ENCODE assay signal across 8 cellular contexts in the genomic region with DNA sequence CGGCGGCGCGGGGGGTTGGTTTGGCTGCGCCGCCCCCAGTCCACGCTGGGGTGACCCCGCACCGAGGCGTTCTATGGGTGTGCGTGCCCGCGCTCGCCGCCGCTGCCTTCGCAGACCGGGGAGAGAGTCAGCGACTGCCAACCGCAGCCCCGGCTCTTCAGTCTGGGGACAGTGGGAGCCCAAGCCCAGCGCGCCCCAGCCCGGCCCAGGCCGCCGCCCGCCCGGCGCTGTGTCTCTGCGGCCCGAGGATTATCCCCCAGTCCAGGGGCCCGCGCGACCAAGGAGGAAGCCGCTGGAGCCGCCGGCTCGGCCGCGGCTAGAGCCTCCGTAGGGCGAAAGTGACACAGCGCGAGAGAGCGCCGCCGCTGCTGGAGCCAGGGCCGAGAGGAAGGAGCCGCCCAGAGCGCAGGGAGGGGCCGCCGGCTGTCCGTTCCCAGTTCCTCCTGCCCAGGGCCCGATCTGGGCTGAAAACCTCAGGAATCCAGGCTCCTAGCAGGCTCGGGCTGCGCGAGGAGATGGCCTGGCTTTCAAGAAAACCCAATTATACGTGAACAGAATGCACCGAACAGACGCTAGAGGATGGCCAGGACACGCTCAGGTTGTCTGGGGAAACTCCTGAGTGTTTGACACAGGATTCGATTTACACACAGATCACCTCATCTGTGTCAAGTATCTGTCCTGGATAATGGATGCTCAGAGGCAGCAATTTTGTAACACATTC. TPM values are rescaled to one million over a fixed set of nuclear protein-coding genes. Genes with fewer than 3 reads are reported as not detected.
DNase-seq lines count a peak whose midpoint lies in the region; ATAC-seq and TF ChIP-seq lines count a peak whose summit lies in the region.

No MANE protein-coding gene starts in this region.

- H3K4me1 ChIP-seq in osteoblast (ENCODE audit: insufficient read depth, low read length): peaks cover 22% of the 10 kb centered on the region

- H3K9me3 ChIP-seq in osteoblast (ENCODE audit: low read depth, low read length): no peaks in the 10 kb centered on the region

- H4K20me1 ChIP-seq in osteoblast (ENCODE audit: insufficient read depth, low read length): peaks cover 53% of the 10 kb centered on the region

- H3K36me3 ChIP-seq in osteoblast (ENCODE audit: insufficient read depth, low read length): peaks cover 7% of the 10 kb centered on the region

- H3K4me3 ChIP-seq in osteoblast (ENCODE audit: insufficient read depth, low read length): peak overlapping the region; percentile 97

- DNase-seq in AG09319 (ENCODE audit: extremely low read depth, low read depth) (peak; percentile 44), RKO (ENCODE audit: low spot score) (peak; percentile 57), amniotic stem cell (lab: John Stamatoyannopoulos, UW) (peak; percentile 75), left cardiac atrium (peak; percentile 86), osteoblast (ENCODE audit: insufficient read length, low spot score, missing footprints) (peak; percentile 95), T-helper 9 cell (no peak)

- peak overlapping the region; percentile 57 for H2AFZ ChIP-seq in osteoblast (ENCODE audit: low read length)

- H3K4me2 ChIP-seq in osteoblast (ENCODE audit: insufficient read depth, low read length): peak overlapping the region; percentile 92

- ATAC-seq in GM18511 (IDR thresholded peaks at IDR 0.05; ENCODE audit: unreplicated experiment): peak; percentile 44
- ATAC-seq in HG03460 (IDR thresholded peaks at IDR 0.05; ENCODE audit: unreplicated experiment): peak; percentile 40
- peak; percentile 67 to 77 for ATAC-seq in left cardiac atrium

- TF ChIP-seq CTCF in AG09319 (IDR thresholded peaks at IDR 0.05; ENCODE audit: low read depth, low read length) (no peak; the same call in 1 of the 2 replicates), osteoblast (IDR thresholded peaks at IDR 0.05; ENCODE audit: extremely low read depth, low read depth, low read length) (no peak)

- H3K27me3 ChIP-seq in osteoblast (ENCODE audit: insufficient read depth, low read length): no peaks in the 10 kb centered on the region

- peak overlapping the region; percentile 81 for H3K27ac ChIP-seq in osteoblast (ENCODE audit: low read depth, low read length)

- intact Hi-C loops in left cardiac atrium (cut with DNase I): loop anchor here (5.0 to 10.0 kb wide), 3 partner anchors 61 to 124 kb away; no protein-coding TSS in a partner anchor

- H3K79me2 ChIP-seq in osteoblast (ENCODE audit: insufficient read depth, low read length): peaks cover 66% of the 10 kb centered on the region

RNA-seq across cellular contexts. Expression of a gene that starts 2.4 kb away (rescaled TPM):
- total RNA-seq in left cardiac atrium (10 to 100 TPM; 64.9 to 70.6 TPM), osteoblast (58.6 and 65.9 TPM in 2 replicates)
